In genomic region chr7:28028471-28028870, GRCh38 we compare ENCODE assay signal across 15 cellular contexts.
"Had no signal": no experiment of that assay in that cellular context is flagged by ENCODE, and none has a peak within 500 bp of the region (broad histone marks: within the 10 kb centered on the region; RNA-seq: fewer than 3 reads in every experiment).

No MANE protein-coding gene starts in this region.

- H3K4me2 ChIP-seq: hepatocyte, smooth muscle cell had no signal

- H3K27me3 ChIP-seq: dorsolateral prefrontal cortex, hepatocyte, right atrium auricular region, testis, tibial nerve had no signal

- H3K4me3 ChIP-seq: dorsolateral prefrontal cortex, hepatocyte, right atrium auricular region, smooth muscle cell, testis, tibial nerve had no signal

- DNase-seq: cortex of kidney; dorsolateral prefrontal cortex; effector CD8-positive, alpha-beta T cell; left colon; mesendoderm; naive thymus-derived CD4-positive, alpha-beta T cell; nephron progenitor cell; posterior cingulate gyrus; stimulated activated CD4-positive, alpha-beta T cell treated with anti-CD3 and anti-CD28 coated beads, Interleukin-4, amount 100 ng/mL, for 1 hour; stimulated activated CD8-positive, alpha-beta memory T cell treated with anti-CD3 and anti-CD28 coated beads, Interleukin-4, amount 100 ng/mL, for 48 hours; testis had no signal

- H3K27ac ChIP-seq: hepatocyte, right atrium auricular region, testis, tibial nerve had no signal

- H2AFZ ChIP-seq: hepatocyte had no signal

- H3K4me1 ChIP-seq: testis, tibial nerve had no signal

- H3K9me3 ChIP-seq: right atrium auricular region, testis, tibial nerve had no signal

- H3K36me3 ChIP-seq: right atrium auricular region, tibial nerve had no signal

- H3K79me2 ChIP-seq: hepatocyte had no signal
